19 cellular contexts compared by ENCODE assay signal in genomic region chr1:2385606-2386280, GRCh38. TPM values are rescaled to one million over a fixed set of nuclear protein-coding genes. Genes with fewer than 3 reads are reported as not detected.
DNase-seq lines count a peak whose midpoint lies in the region; ATAC-seq and TF ChIP-seq lines count a peak whose summit lies in the region.
"Had no signal": no experiment of that assay in that cellular context is flagged by ENCODE, and none has a peak within 500 bp of the region (broad histone marks: within the 10 kb centered on the region; RNA-seq: fewer than 3 reads in every experiment).

No MANE protein-coding gene starts in this region.

- intact Hi-C loops in left cardiac atrium (cut with DNase I) = no loop called here
- intact Hi-C loops in left ventricle myocardium inferior (cut with micrococcal nuclease) = no loop called here
- intact Hi-C loops in mucosa of descending colon (cut with DNase I, micrococcal nuclease) = no loop called here
- intact Hi-C loops in transverse colon (cut with DNase I; ENCODE audit: low total_unique reads) = loop anchor here (5.0 kb wide), 1 partner anchor 53 kb away; no protein-coding TSS in a partner anchor

- TF ChIP-seq CTCF in left ventricle myocardium inferior (IDR thresholded peaks at IDR 0.05; ENCODE audit: borderline replicate concordance) (no peak), mucosa of descending colon (IDR thresholded peaks at IDR 0.05) (no peak), transverse colon (IDR thresholded peaks at IDR 0.05) (no peak)

- H3K9me3 ChIP-seq in left ventricle myocardium inferior (replicated peaks) = no peaks in the 10 kb centered on the region
- no peaks in the 10 kb centered on the region for H3K9me3 ChIP-seq in mucosa of descending colon
- H3K9me3 ChIP-seq in transverse colon = no peaks in the 10 kb centered on the region
- H3K9me3 ChIP-seq: thyroid gland had no signal

- 93 to 100% methylated on average over 1 to 19 of the region's 19 CpGs for WGBS in transverse colon (ENCODE audit: low coverage in 1 of 2), 2 donors

- H3K4me3 ChIP-seq in left ventricle myocardium inferior (no peak overlapping the region), mucosa of descending colon (no peak overlapping the region), transverse colon (no peak overlapping the region)
- H3K4me3 ChIP-seq: thyroid gland had no signal

- no peak for TF ChIP-seq POLR2A in transverse colon (IDR thresholded peaks at IDR 0.05)

- peak; percentile 14 for DNase-seq in left cardiac atrium
- no peak for DNase-seq in left ventricle myocardium inferior
- peak; percentile 72 for DNase-seq in cerebellar cortex (ENCODE audit: low spot score)
- peak; percentile 2 to 35 (median 19) for DNase-seq in mucosa of descending colon
- peak; percentile 5 for DNase-seq in transverse colon
- no peak for DNase-seq in GOT3 (lab: John Stamatoyannopoulos, UW)
- no peak for DNase-seq in NCI-H2107 treated with DMSO at 0.1 percent for 48 hours (lab: John Stamatoyannopoulos, UW; ENCODE audit: unreplicated experiment)
- DNase-seq: activated CD4-positive, alpha-beta T cell treated with anti-CD3 and anti-CD28 coated beads, Interleukin-2, amount 50 U/mL, for 48 hours; activated naive CD4-positive, alpha-beta T cell treated with anti-CD3 and anti-CD28 coated beads, Interleukin-2, amount 50 U/mL, for 16 hours; activated T-cell treated with anti-CD3 and anti-CD28 coated beads, Interleukin-2, amount 50 U/mL, for 24 hours; hippocampal formation; islet precursor cell; Karpas-422; NCI-H1092; NCI-H524 treated with DMSO at 0.1 percent for 48 hours; SHP77 treated with DMSO at 0.1 percent for 48 hours; thyroid gland had no signal

- no peaks in the 10 kb centered on the region for H3K36me3 ChIP-seq in left ventricle myocardium inferior
- H3K36me3 ChIP-seq in mucosa of descending colon (ENCODE audit: low read depth) = no peaks in the 10 kb centered on the region
- H3K36me3 ChIP-seq in transverse colon = no peaks in the 10 kb centered on the region
- H3K36me3 ChIP-seq: thyroid gland had no signal

- in situ Hi-C loops in transverse colon (cut with MboI; ENCODE audit: low pct_ligation_motif_present in 1 of 4, low pct_unique_long_range_greater_than_20kb in 1 of 4, low sequenced_read_pairs in 3 of 4) = loop anchor here in 3 of 4 donors (5.0 to 10.0 kb wide), 2 partner anchors 188 to 191 kb away; partner anchors contain the start of gene FAAP20 (in 2 of the 3)

- ATAC-seq in left cardiac atrium (no peak), mucosa of descending colon (no peak), HG03460 (IDR thresholded peaks at IDR 0.05; ENCODE audit: unreplicated experiment) (no peak)
- ATAC-seq: stimulated activated effector memory CD8-positive, alpha-beta T cell treated with anti-CD3 and anti-CD28 coated beads, Interleukin-12 subunit alpha, Interleukin-12 subunit beta, amount 100 ng/mL, for 72 hours had no signal

- no peak for TF ChIP-seq EP300 in transverse colon (IDR thresholded peaks at IDR 0.05; ENCODE audit: low read depth)

- H3K4me1 ChIP-seq in left ventricle myocardium inferior (peaks cover 19% of the 10 kb centered on the region), mucosa of descending colon (ENCODE audit: low read depth) (peaks cover 8% of the 10 kb centered on the region), transverse colon (peaks cover 7 to 18% (median 9%) of the 10 kb centered on the region in 4 donors)

- H3K27me3 ChIP-seq in left ventricle myocardium inferior (ENCODE audit: low read depth) (no peaks in the 10 kb centered on the region), transverse colon (no peaks in the 10 kb centered on the region)
- H3K27me3 ChIP-seq: thyroid gland had no signal

- H3K27ac ChIP-seq in left ventricle myocardium inferior (replicated peaks) (no peak overlapping the region), transverse colon (no peak overlapping the region)
- H3K27ac ChIP-seq: thyroid gland had no signal

RNA-seq across cellular contexts. Expression of gene MORN1, which starts 5.6 kb away (rescaled TPM):
- 1 to 10 TPM; 3.7 to 4.9 TPM for total RNA-seq in left cardiac atrium
- total RNA-seq in left ventricle myocardium inferior = 4.5 TPM
- 10 to 100 TPM; 13.1 to 17.4 (median 13.4) TPM for total RNA-seq in mucosa of descending colon
- total RNA-seq in transverse colon = 10 to 100 TPM in 3 of 4 donors, 1 to 10 TPM in 1; 3.0 to 34.0 (median 12.5) TPM

RNA-seq across cellular contexts. Expression of gene RER1, which starts 5.9 kb away (rescaled TPM):
- 100 to 1,000 TPM in 1 of 2 donors, 10 to 100 TPM in 1; 96.2 to 105 TPM for total RNA-seq in left cardiac atrium
- total RNA-seq in left ventricle myocardium inferior = 80.5 TPM
- 100 to 1,000 TPM; 151 to 217 (median 193) TPM for total RNA-seq in mucosa of descending colon
- total RNA-seq in transverse colon = 100 to 1,000 TPM in 3 of 4 donors, 10 to 100 TPM in 1; 36.2 to 129 (median 111) TPM

RNA-seq across cellular contexts. Expression of gene PEX10, which starts 26.6 kb away (rescaled TPM):
- total RNA-seq in left cardiac atrium (10 to 100 TPM; 12.3 to 14.5 TPM), left ventricle myocardium inferior (15.8 TPM), mucosa of descending colon (10 to 100 TPM; 13.4 to 20.4 (median 18.4) TPM), transverse colon (10 to 100 TPM; 16.9 to 28.8 (median 21.3) TPM)

Comparison
In these comparisons a context has a peak if more than half of its experiments do, and no peak if none do; other contexts are left out.
1. DNase-seq: peak in left cardiac atrium (single experiment), cerebellar cortex (single experiment), mucosa of descending colon (3 of 3) and transverse colon (single experiment); none in left ventricle myocardium inferior (single experiment), GOT3 (single experiment) and NCI-H2107 treated with DMSO at 0.1 percent for 48 hours (single experiment).